In genomic region chr3:101988591-101988990, GRCh38 we compare ENCODE assay signal across 14 cellular contexts.
DNase-seq lines count a peak whose midpoint lies in the region; ATAC-seq and TF ChIP-seq lines count a peak whose summit lies in the region.
"Had no signal": no experiment of that assay in that cellular context is flagged by ENCODE, and none has a peak within 500 bp of the region (broad histone marks: within the 10 kb centered on the region; RNA-seq: fewer than 3 reads in every experiment).

No MANE protein-coding gene starts in this region.

- no peak for TF ChIP-seq CTCF in activated CD8-positive, alpha-beta T cell treated with anti-CD3 and anti-CD28 coated beads for 36 hours (IDR thresholded peaks at IDR 0.05)
- TF ChIP-seq CTCF in smooth muscle cell (IDR thresholded peaks at IDR 0.05; ENCODE audit: borderline replicate concordance, insufficient read depth, poor library complexity, severe bottlenecking) (no peak), GM13976 (IDR thresholded peaks at IDR 0.05; ENCODE audit: borderline replicate concordance, control extremely low read depth, extremely low read depth, insufficient read depth, missing control alignments) (no peak)

- no peaks in the 10 kb centered on the region for H3K79me2 ChIP-seq in smooth muscle cell (ENCODE audit: low read depth)

- in situ Hi-C loops in GM13976 (cut with MboI; ENCODE audit: low sequenced_read_pairs, unreplicated experiment) = loop anchor here (5.0 kb wide), 1 partner anchor 41 kb away; no protein-coding TSS in a partner anchor

- H3K27ac ChIP-seq in smooth muscle cell (ENCODE audit: low read depth) = no peak overlapping the region
- H3K27ac ChIP-seq: prostate gland had no signal

- H2AFZ ChIP-seq in smooth muscle cell (ENCODE audit: low read depth) = no peak overlapping the region

- CTCF ChIA-PET in activated CD8-positive, alpha-beta T cell treated with anti-CD3 and anti-CD28 coated beads for 36 hours (lab: Charles Lee) = interaction anchor here (1.3 kb wide), 1 partner anchor 51 kb away, joined by 3 read pairs; no protein-coding TSS in a partner anchor

- H3K4me1 ChIP-seq in smooth muscle cell (ENCODE audit: low read depth) = no peaks in the 10 kb centered on the region
- H3K4me1 ChIP-seq: HAP-1, prostate gland had no signal

- H3F3A ChIP-seq in smooth muscle cell (ENCODE audit: low read depth) = peaks cover 6% of the 10 kb centered on the region

- no peaks in the 10 kb centered on the region for H3K27me3 Mint-ChIP-seq in activated CD8-positive, alpha-beta T cell treated with anti-CD3 and anti-CD28 coated beads for 36 hours
- H3K27me3 Mint-ChIP-seq: CD4-positive, alpha-beta T cell had no signal

- WGBS in smooth muscle cell (ENCODE audit: low lambda C conversion rate) = 95% methylated on average over 4 of the region's 4 CpGs

- no peak overlapping the region for H3K4me2 ChIP-seq in smooth muscle cell

- no peaks in the 10 kb centered on the region for H4K20me1 ChIP-seq in smooth muscle cell (ENCODE audit: low read depth)

- H3K36me3 ChIP-seq in smooth muscle cell (ENCODE audit: low read depth) = no peaks in the 10 kb centered on the region
- H3K36me3 ChIP-seq: HAP-1, prostate gland had no signal

- ATAC-seq in HG03139 (IDR thresholded peaks at IDR 0.05; ENCODE audit: unreplicated experiment) = peak; percentile 27
- peak; percentile 73 for ATAC-seq in activated CD8-positive, alpha-beta T cell treated with anti-CD3 and anti-CD28 coated beads for 36 hours

- peaks cover 21% of the 10 kb centered on the region for H3K4me1 Mint-ChIP-seq in activated CD8-positive, alpha-beta T cell treated with anti-CD3 and anti-CD28 coated beads for 36 hours (ENCODE audit: low read depth)

- H3K4me3 Mint-ChIP-seq in activated CD8-positive, alpha-beta T cell treated with anti-CD3 and anti-CD28 coated beads for 36 hours = no peak overlapping the region
- H3K4me3 Mint-ChIP-seq: CD4-positive, alpha-beta T cell had no signal

- H3K9me3 Mint-ChIP-seq in activated CD8-positive, alpha-beta T cell treated with anti-CD3 and anti-CD28 coated beads for 36 hours = no peaks in the 10 kb centered on the region
- H3K9me3 Mint-ChIP-seq: CD4-positive, alpha-beta T cell had no signal

- no peak overlapping the region for H3K9ac ChIP-seq in smooth muscle cell (ENCODE audit: low read depth)

- H3K27me3 ChIP-seq in smooth muscle cell (ENCODE audit: low read depth) = no peaks in the 10 kb centered on the region

- peak; percentile 22 for DNase-seq in stimulated activated CD4-positive, alpha-beta T cell treated with anti-CD3 and anti-CD28 coated beads, Interleukin-15, amount 100 ng/mL, for 24 hours
- no peak for DNase-seq in stimulated activated CD4-positive, alpha-beta T cell treated with anti-CD3 and anti-CD28 coated beads, Interleukin-4, amount 100 ng/mL, for 1 hour
- DNase-seq in activated CD8-positive, alpha-beta T cell treated with anti-CD3 and anti-CD28 coated beads for 36 hours = peak; percentile 41
- DNase-seq in HT-29 (ENCODE audit: low spot score) = no peak
- no peak for DNase-seq in smooth muscle cell (lab: John Stamatoyannopoulos, UW; ENCODE audit: unreplicated experiment)
- no peak for DNase-seq in GM13976 (ENCODE audit: low spot score)
- DNase-seq in activated effector memory CD4-positive, alpha-beta T cell treated with Interleukin-2 at 50 U/mL for 16 hours = no peak
- DNase-seq: amniotic stem cell; CD4-positive, alpha-beta T cell; NCI-H524; T-helper 9 cell had no signal

- H3K9me3 ChIP-seq in smooth muscle cell (replicated peaks; ENCODE audit: low read depth) = no peaks in the 10 kb centered on the region
- H3K9me3 ChIP-seq: HAP-1, prostate gland had no signal

- H3K27ac Mint-ChIP-seq in activated CD8-positive, alpha-beta T cell treated with anti-CD3 and anti-CD28 coated beads for 36 hours = no peak overlapping the region
- H3K27ac Mint-ChIP-seq: CD4-positive, alpha-beta T cell had no signal

- H3K36me3 Mint-ChIP-seq in activated CD8-positive, alpha-beta T cell treated with anti-CD3 and anti-CD28 coated beads for 36 hours (ENCODE audit: low read depth) = no peaks in the 10 kb centered on the region

- no peak overlapping the region for H3K4me3 ChIP-seq in smooth muscle cell
- H3K4me3 ChIP-seq: HAP-1, prostate gland had no signal

- POLR2A ChIA-PET in activated CD8-positive, alpha-beta T cell treated with anti-CD3 and anti-CD28 coated beads for 36 hours (lab: Charles Lee) = interaction anchor here (0.8 kb wide), 1 partner anchor 139 kb away, joined by 3 read pairs; no protein-coding TSS in a partner anchor

- intact Hi-C loops in activated CD8-positive, alpha-beta T cell treated with anti-CD3 and anti-CD28 coated beads for 36 hours (cut with micrococcal nuclease) = loop anchor here (5.0 kb wide), 2 partner anchors 46 to 104 kb away; no protein-coding TSS in a partner anchor

Comparison
In these comparisons a context has a peak if more than half of its experiments do, and no peak if none do; other contexts are left out.
1. DNase-seq: peak in stimulated activated CD4-positive, alpha-beta T cell treated with anti-CD3 and anti-CD28 coated beads, Interleukin-15, amount 100 ng/mL, for 24 hours (single experiment) and activated CD8-positive, alpha-beta T cell treated with anti-CD3 and anti-CD28 coated beads for 36 hours (single experiment); none in stimulated activated CD4-positive, alpha-beta T cell treated with anti-CD3 and anti-CD28 coated beads, Interleukin-4, amount 100 ng/mL, for 1 hour (single experiment), HT-29 (single experiment), smooth muscle cell (single experiment), GM13976 (single experiment) and activated effector memory CD4-positive, alpha-beta T cell treated with Interleukin-2 at 50 U/mL for 16 hours (single experiment).